ENCODE assay signal across 18 cellular contexts in genomic region chr17:36723459-36723858, GRCh38.
A peak's percentile ranks its signal among the peaks of the same experiment; 100 is the strongest.
DNase-seq lines count a peak whose midpoint lies in the region; ATAC-seq and TF ChIP-seq lines count a peak whose summit lies in the region.
"Had no signal": no experiment of that assay in that cellular context is flagged by ENCODE, and none has a peak within 500 bp of the region (broad histone marks: within the 10 kb centered on the region; RNA-seq: fewer than 3 reads in every experiment).

No MANE protein-coding gene starts in this region.

- no peak for ATAC-seq in CD4-positive, alpha-beta T cell (ENCODE audit: poor library complexity)
- ATAC-seq in GM21390 (IDR thresholded peaks at IDR 0.05; ENCODE audit: unreplicated experiment) = no peak
- ATAC-seq: HCT116 had no signal

- peak overlapping the region; percentile 87 for H3K4me3 Mint-ChIP-seq in CD4-positive, alpha-beta T cell
- peak overlapping the region; percentile 66 for H3K4me3 Mint-ChIP-seq in activated T-helper 2 cell treated with anti-CD3 and anti-CD28 coated beads, Interferon-gamma antibody, Interleukin-2, Interleukin-4, amounts not matched to agents 10 μg/mL and 5 μg/mL and 100 μg/mL, durations not matched to agents 14 hours and 24 hours and 36 hours (ENCODE audit: low read depth)

- H3K9me3 ChIP-seq in BLaER1 = peaks cover 3% of the 10 kb centered on the region; the same call in 1 of the 2 replicates
- no peaks in the 10 kb centered on the region for H3K9me3 ChIP-seq in CD4-positive, alpha-beta T cell (ENCODE audit: control insufficient read depth, low read length)
- H3K9me3 ChIP-seq: adrenal gland, BE2C, ovary, tibial nerve had no signal

- no peak overlapping the region for H3K9ac ChIP-seq in BLaER1

- H3K4me2 ChIP-seq in BLaER1 = peak overlapping the region; percentile 95

- no peaks in the 10 kb centered on the region for H3K36me3 ChIP-seq in BLaER1
- H3K36me3 ChIP-seq: adrenal gland, BE2C, ovary, tibial nerve had no signal

- H3K4me3 ChIP-seq in BLaER1 = no peak overlapping the region
- H3K4me3 ChIP-seq: adrenal gland, ovary had no signal

- peaks cover 87% of the 10 kb centered on the region for H3K4me1 ChIP-seq in BLaER1

- peak overlapping the region; percentile 97 for H3K27ac Mint-ChIP-seq in CD4-positive, alpha-beta T cell
- peak overlapping the region; percentile 72 for H3K27ac Mint-ChIP-seq in activated T-helper 2 cell treated with anti-CD3 and anti-CD28 coated beads, Interferon-gamma antibody, Interleukin-2, Interleukin-4, amounts not matched to agents 10 μg/mL and 5 μg/mL and 100 μg/mL, durations not matched to agents 14 hours and 24 hours and 36 hours

- no peaks in the 10 kb centered on the region for H3K9me3 Mint-ChIP-seq in CD4-positive, alpha-beta T cell
- H3K9me3 Mint-ChIP-seq in activated T-helper 2 cell treated with anti-CD3 and anti-CD28 coated beads, Interferon-gamma antibody, Interleukin-2, Interleukin-4, amounts not matched to agents 10 μg/mL and 5 μg/mL and 100 μg/mL, durations not matched to agents 14 hours and 24 hours and 36 hours = no peaks in the 10 kb centered on the region

- H3K27me3 ChIP-seq in BLaER1 = no peaks in the 10 kb centered on the region
- H3K27me3 ChIP-seq in CD4-positive, alpha-beta T cell (ENCODE audit: control insufficient read depth, insufficient read depth, low read length) = no peaks in the 10 kb centered on the region
- H3K27me3 ChIP-seq: BE2C, ovary had no signal

- DNase-seq in CD4-positive, alpha-beta T cell = no peak
- peak; percentile 20 for DNase-seq in activated T-helper 2 cell treated with anti-CD3 and anti-CD28 coated beads, Interferon-gamma antibody, Interleukin-2, Interleukin-4, amounts not matched to agents 10 μg/mL and 5 μg/mL and 100 μg/mL, durations not matched to agents 14 hours and 24 hours and 36 hours (ENCODE audit: low spot score)
- DNase-seq in mesenteric fat pad (ENCODE audit: low spot score) = peak; percentile 84
- DNase-seq in putamen (ENCODE audit: low spot score) = no peak
- no peak for DNase-seq in NCI-H226
- DNase-seq: adrenal gland; BE2C; central memory CD4-positive, alpha-beta T cell; midbrain; NCI-H187; NCI-H510A; OCI-M1; ovary; stimulated activated CD4-positive, alpha-beta T cell treated with anti-CD3 and anti-CD28 coated beads, Interleukin-4, amount 100 ng/mL, for 4 hours had no signal

- POLR2A ChIA-PET in CD4-positive, alpha-beta T cell (lab: Charles Lee) = interaction anchor here (1.0 to 2.4 kb wide), 4 partner anchors 32 to 636 kb away, joined by 3 to 8 read pairs (median 4); no protein-coding TSS in a partner anchor

- no peaks in the 10 kb centered on the region for H4K20me1 ChIP-seq in BLaER1

- intact Hi-C loops in CD4-positive, alpha-beta T cell (cut with DNase I, micrococcal nuclease) = loop anchor here in 1 of 2 experiments (2.0 to 5.0 kb wide), 3 partner anchors 181 to 241 kb away; partner anchors contain the start of genes AATF and GGNBP2
- intact Hi-C loops in activated T-helper 2 cell treated with anti-CD3 and anti-CD28 coated beads, Interferon-gamma antibody, Interleukin-2, Interleukin-4, amounts not matched to agents 10 μg/mL and 5 μg/mL and 100 μg/mL, durations not matched to agents 14 hours and 24 hours and 36 hours (cut with micrococcal nuclease) = loop anchor here (5.0 kb wide), 1 partner anchor 191 kb away; the partner anchor contains the start of genes MYO19 and PIGW

- no peak overlapping the region for H3K27ac ChIP-seq in BLaER1
- peak overlapping the region; percentile 73 for H3K27ac ChIP-seq in CD4-positive, alpha-beta T cell (ENCODE audit: low read depth, low read length)
- H3K27ac ChIP-seq: adrenal gland, ovary had no signal

- CTCF ChIA-PET in CD4-positive, alpha-beta T cell (lab: Charles Lee) = no interaction called here

- peaks cover 78% of the 10 kb centered on the region for H3K4me1 Mint-ChIP-seq in CD4-positive, alpha-beta T cell (ENCODE audit: low read depth)
- H3K4me1 Mint-ChIP-seq in activated T-helper 2 cell treated with anti-CD3 and anti-CD28 coated beads, Interferon-gamma antibody, Interleukin-2, Interleukin-4, amounts not matched to agents 10 μg/mL and 5 μg/mL and 100 μg/mL, durations not matched to agents 14 hours and 24 hours and 36 hours (ENCODE audit: low read depth) = peaks cover 64% of the 10 kb centered on the region

- no peak for TF ChIP-seq CTCF in CD4-positive, alpha-beta T cell (IDR thresholded peaks at IDR 0.05)

- no peaks in the 10 kb centered on the region for H3K36me3 Mint-ChIP-seq in CD4-positive, alpha-beta T cell (ENCODE audit: low read depth)
- H3K36me3 Mint-ChIP-seq in activated T-helper 2 cell treated with anti-CD3 and anti-CD28 coated beads, Interferon-gamma antibody, Interleukin-2, Interleukin-4, amounts not matched to agents 10 μg/mL and 5 μg/mL and 100 μg/mL, durations not matched to agents 14 hours and 24 hours and 36 hours (ENCODE audit: low read depth) = no peaks in the 10 kb centered on the region

- no peaks in the 10 kb centered on the region for H3K27me3 Mint-ChIP-seq in CD4-positive, alpha-beta T cell
- H3K27me3 Mint-ChIP-seq in activated T-helper 2 cell treated with anti-CD3 and anti-CD28 coated beads, Interferon-gamma antibody, Interleukin-2, Interleukin-4, amounts not matched to agents 10 μg/mL and 5 μg/mL and 100 μg/mL, durations not matched to agents 14 hours and 24 hours and 36 hours (ENCODE audit: low read depth) = no peaks in the 10 kb centered on the region

Comparison
In these comparisons a context has a peak if more than half of its experiments do, and no peak if none do; other contexts are left out.
1. DNase-seq: peak in activated T-helper 2 cell treated with anti-CD3 and anti-CD28 coated beads, Interferon-gamma antibody, Interleukin-2, Interleukin-4, amounts not matched to agents 10 μg/mL and 5 μg/mL and 100 μg/mL, durations not matched to agents 14 hours and 24 hours and 36 hours (single experiment) and mesenteric fat pad (single experiment); none in CD4-positive, alpha-beta T cell (0 of 10), putamen (single experiment) and NCI-H226 (single experiment).